Comparison of ENCODE assay signal across 11 cellular contexts in genomic region chr1:9449106-9449627, GRCh38.
DNase-seq lines count a peak whose midpoint lies in the region; ATAC-seq and TF ChIP-seq lines count a peak whose summit lies in the region.
"Had no signal": no experiment of that assay in that cellular context is flagged by ENCODE, and none has a peak within 500 bp of the region (broad histone marks: within the 10 kb centered on the region; RNA-seq: fewer than 3 reads in every experiment).

No MANE protein-coding gene starts in this region.

- no peaks in the 10 kb centered on the region for H3K9me2 ChIP-seq in DOHH2 (replicated peaks; ENCODE audit: control insufficient read depth, low read length)

- intact Hi-C loops in left ventricle myocardium superior (cut with micrococcal nuclease): no loop called here
- intact Hi-C loops in upper lobe of right lung (cut with DNase I): no loop called here

- no peaks in the 10 kb centered on the region for H4K20me1 ChIP-seq in DOHH2 (ENCODE audit: control insufficient read depth, insufficient read depth, low read depth, low read length)

- peak overlapping the region; percentile 40 for H3K4me2 ChIP-seq in DOHH2 (ENCODE audit: low read length)

- TF ChIP-seq CTCF in DOHH2 (IDR thresholded peaks at IDR 0.05; ENCODE audit: low read depth, low read length, poor library complexity, severe bottlenecking): no peak
- TF ChIP-seq CTCF in retinal pigment epithelial cell (conservative IDR thresholded peaks at IDR 0.05; ENCODE audit: low read depth, low read length): no peak
- TF ChIP-seq CTCF in upper lobe of right lung (IDR thresholded peaks at IDR 0.05): no peak

- no peaks in the 10 kb centered on the region for H3K79me2 ChIP-seq in DOHH2 (ENCODE audit: control insufficient read depth, low read length)

- peaks cover 30% of the 10 kb centered on the region for H3K4me1 ChIP-seq in DOHH2 (ENCODE audit: control insufficient read depth, low read length)
- H3K4me1 ChIP-seq in upper lobe of right lung: peaks cover 7% of the 10 kb centered on the region

- ATAC-seq in left ventricle myocardium superior: peak; percentile 92
- ATAC-seq in GM18870 (IDR thresholded peaks at IDR 0.05; ENCODE audit: unreplicated experiment): no peak
- no peak for ATAC-seq in upper lobe of right lung
- ATAC-seq: activated CD4-positive, alpha-beta T cell treated with anti-CD3 and anti-CD28 coated beads for 36 hours had no signal

- H3K4me3 ChIP-seq in DOHH2 (ENCODE audit: low read length) (no peak overlapping the region), retinal pigment epithelial cell (ENCODE audit: low read length) (no peak overlapping the region), upper lobe of right lung (no peak overlapping the region)

- H3K36me3 ChIP-seq in DOHH2 (ENCODE audit: control insufficient read depth, low read length) (no peaks in the 10 kb centered on the region), upper lobe of right lung (no peaks in the 10 kb centered on the region)

- H3F3A ChIP-seq in DOHH2 (ENCODE audit: control insufficient read depth, insufficient read depth): no peaks in the 10 kb centered on the region

- H3K27ac ChIP-seq in DOHH2 (ENCODE audit: low read depth, low read length) (no peak overlapping the region), upper lobe of right lung (no peak overlapping the region)

- H3K9me3 ChIP-seq in DOHH2 (ENCODE audit: control insufficient read depth, insufficient read depth, low read length) (no peaks in the 10 kb centered on the region), upper lobe of right lung (no peaks in the 10 kb centered on the region)

- DNase-seq in amniotic epithelial cell (ENCODE audit: low read depth): peak; percentile 93
- DNase-seq in left ventricle myocardium superior: peak; percentile 50
- DNase-seq in retinal pigment epithelial cell (ENCODE audit: low read depth): peak; percentile 76
- DNase-seq in NCI-H2196 treated with DMSO at 0.1 percent for 48 hours (lab: John Stamatoyannopoulos, UW; ENCODE audit: unreplicated experiment): no peak
- no peak for DNase-seq in upper lobe of right lung
- no peak for DNase-seq in activated naive CD4-positive, alpha-beta T cell treated with Interleukin-2 at 50 U/mL for 16 hours
- DNase-seq: activated CD4-positive, alpha-beta T cell treated with anti-CD3 and anti-CD28 coated beads for 36 hours; activated naive CD4-positive, alpha-beta T cell treated with anti-CD3 and anti-CD28 coated beads for 36 hours; stimulated activated CD4-positive, alpha-beta T cell treated with anti-CD3 and anti-CD28 coated beads, Interleukin-2, amount 100 ng/mL, for 24 hours had no signal

- H3K27me3 ChIP-seq in DOHH2 (ENCODE audit: control insufficient read depth, low read length) (no peaks in the 10 kb centered on the region), upper lobe of right lung (no peaks in the 10 kb centered on the region)

Comparison
In these comparisons a context has a peak if more than half of its experiments do, and no peak if none do; other contexts are left out.
1. DNase-seq: peak in amniotic epithelial cell (single experiment), left ventricle myocardium superior (single experiment) and retinal pigment epithelial cell (single experiment); none in NCI-H2196 treated with DMSO at 0.1 percent for 48 hours (single experiment), upper lobe of right lung (single experiment) and activated naive CD4-positive, alpha-beta T cell treated with Interleukin-2 at 50 U/mL for 16 hours (single experiment).